ENCODE assay signal across 8 cellular contexts in genomic region chr1:175146535-175147213, GRCh38. TPM values are rescaled to one million over a fixed set of nuclear protein-coding genes. Genes with fewer than 3 reads are reported as not detected.
DNase-seq lines count a peak whose midpoint lies in the region; ATAC-seq and TF ChIP-seq lines count a peak whose summit lies in the region.

No MANE protein-coding gene starts in this region.

- H3K4ac ChIP-seq in H9 (ENCODE audit: low read depth, low read length) = no peak overlapping the region

- no peak overlapping the region for H3K14ac ChIP-seq in H9 (ENCODE audit: insufficient read depth, low read length)

- no peak overlapping the region for H2BK15ac ChIP-seq in H9 (ENCODE audit: low read depth, low read length)

- H2BK12ac ChIP-seq in H9 (ENCODE audit: insufficient read length, low read depth, low read length) = no peak overlapping the region

- H3K27me3 ChIP-seq in H9 (ENCODE audit: insufficient read depth, low read length) = no peaks in the 10 kb centered on the region; the same call in 1 of the 2 replicates
- no peaks in the 10 kb centered on the region for H3K27me3 ChIP-seq in brain microvascular endothelial cell (replicated peaks)

- no peak overlapping the region for H2BK120ac ChIP-seq in H9 (ENCODE audit: low read depth, low read length, poor library complexity, severe bottlenecking)

- H3K9me3 ChIP-seq in H9 (ENCODE audit: control insufficient read depth, low read depth, low read length) = no peaks in the 10 kb centered on the region

- peak overlapping the region in 1 of 2 experiments; percentile 48; a peak in 2 of 5 replicates for H3K4me3 Mint-ChIP-seq in H9

- H3K27ac ChIP-seq in H9 (ENCODE audit: insufficient read length, low read depth, low read length) (no peak overlapping the region), VCaP (peak overlapping the region; percentile 46; the same call in 1 of the 2 replicates), brain microvascular endothelial cell (no peak overlapping the region)

- H3K36me3 ChIP-seq in brain microvascular endothelial cell (replicated peaks) = no peaks in the 10 kb centered on the region

- H2BK5ac ChIP-seq in H9 (ENCODE audit: insufficient read length, low read length) = no peak overlapping the region

- peak overlapping the region; percentile 42 for H2AFZ ChIP-seq in H9 (ENCODE audit: low read length)

- no peaks in the 10 kb centered on the region; a peak in 4 of 5 replicates for H3K9me3 Mint-ChIP-seq in H9

- no peak overlapping the region for H3K27ac Mint-ChIP-seq in H9

- no peak overlapping the region for H2BK20ac ChIP-seq in H9 (ENCODE audit: low read depth, low read length, poor library complexity, severe bottlenecking)

- WGBS in H9 (ENCODE audit: extremely low coverage, insufficient read length, low lambda C conversion rate) = no CpG with 5 or more reads among the region's 21 CpGs

- in situ Hi-C loops in brain microvascular endothelial cell (cut with HindIII; ENCODE audit: low pct_ligation_motif_present, low sequenced_read_pairs) = no loop called here

- H3K23ac ChIP-seq in H9 (ENCODE audit: insufficient read length, low read depth, low read length) = no peak overlapping the region

- no peak overlapping the region for H2AK5ac ChIP-seq in H9 (ENCODE audit: insufficient read length, low read length)

- no peak for ATAC-seq in HG03108 (IDR thresholded peaks at IDR 0.05; ENCODE audit: unreplicated experiment)

- H4K8ac ChIP-seq in H9 (replicated peaks; ENCODE audit: insufficient read length, low read depth, low read length) = no peak overlapping the region

- H3K79me1 ChIP-seq in H9 (ENCODE audit: insufficient read depth, low read depth, low read length, poor library complexity, severe bottlenecking) = no peaks in the 10 kb centered on the region

- peaks cover 29 to 37% of the 10 kb centered on the region in 2 experiments for H3K4me1 Mint-ChIP-seq in H9

- no peak overlapping the region for H3K56ac ChIP-seq in H9 (ENCODE audit: insufficient read length, low read depth, low read length)

- no peaks in the 10 kb centered on the region for H3K23me2 ChIP-seq in H9 (ENCODE audit: insufficient read length, low read depth, low read length, poor library complexity, severe bottlenecking)

- H4K5ac ChIP-seq in H9 (ENCODE audit: insufficient read length, low read depth, low read length) = no peak overlapping the region

- H4K20me1 ChIP-seq in H9 (ENCODE audit: control insufficient read depth, insufficient read depth, insufficient read length) = no peaks in the 10 kb centered on the region

- no peak overlapping the region for H3T11ph ChIP-seq in H9 (ENCODE audit: low read length)

- no peak overlapping the region for H3K4me3 ChIP-seq in brain microvascular endothelial cell (ENCODE audit: low read depth, low read length)

- peak overlapping the region; percentile 50 for H3K18ac ChIP-seq in H9 (ENCODE audit: insufficient read length, low read depth, low read length)

- DNase-seq in DMS 273 treated with DMSO at 0.1 percent for 48 hours (lab: John Stamatoyannopoulos, UW) (peak; percentile 17), H9 (peak; percentile 89), NCI-H2107 (lab: John Stamatoyannopoulos, UW) (peak; percentile 71), brain microvascular endothelial cell (peak; percentile 54), iris pigment epithelial cell (ENCODE audit: low read depth) (peak; percentile 47)
- DNase-seq in stimulated activated CD4-positive, alpha-beta T cell treated with anti-CD3 and anti-CD28 coated beads, Interleukin-2, amount 100 ng/mL, for 24 hours = peak; percentile 77 to 82

- H3K4me2 ChIP-seq in H9 (ENCODE audit: insufficient read depth, insufficient read length, low read length) = no peak overlapping the region

- H3K4me1 ChIP-seq in H9 (ENCODE audit: insufficient read depth, low read length) = no peaks in the 10 kb centered on the region

- H4K91ac ChIP-seq in H9 (ENCODE audit: insufficient read length, low read depth, low read length) = no peak overlapping the region

- H3K79me2 ChIP-seq in H9 (ENCODE audit: insufficient read depth, low read length) = no peaks in the 10 kb centered on the region

- TF ChIP-seq CTCF in H9 (conservative IDR thresholded peaks at IDR 0.05) (peak; percentile 90), VCaP (conservative IDR thresholded peaks at IDR 0.05) (peak; percentile 92), brain microvascular endothelial cell (IDR thresholded peaks at IDR 0.05; ENCODE audit: low read depth, low read length, missing control alignments) (peak; percentile 98)

- peaks cover 35% of the 10 kb centered on the region for H3K27me3 Mint-ChIP-seq in H9 (ENCODE audit: low read depth)

- H3K36me3 Mint-ChIP-seq in H9 (ENCODE audit: insufficient read depth in 1 of 3, low read depth in 3 of 3) = no peaks in the 10 kb centered on the region; a peak in 2 of 7 replicates

- no peak overlapping the region for H3K9ac ChIP-seq in H9 (ENCODE audit: extremely low read depth, insufficient read length, low read length)

RNA-seq across cellular contexts. Expression of gene KIAA0040, which starts 45.9 kb away (rescaled TPM):
- 5.0 and 5.2 TPM in 2 replicates for total RNA-seq in H9 (2021)

Comparison
In these comparisons a context has a peak if more than half of its experiments do, and no peak if none do; other contexts are left out.
1. DNase-seq: peak in every context shown above with its lines; median percentile 89 in H9; 80 in stimulated activated CD4-positive, alpha-beta T cell treated with anti-CD3 and anti-CD28 coated beads, Interleukin-2, amount 100 ng/mL, for 24 hours; 71 in NCI-H2107; 54 in brain microvascular endothelial cell; 47 in iris pigment epithelial cell; 17 in DMS 273 treated with DMSO at 0.1 percent for 48 hours.